Comparison of ENCODE assay signal across 24 cellular contexts in the genomic region with DNA sequence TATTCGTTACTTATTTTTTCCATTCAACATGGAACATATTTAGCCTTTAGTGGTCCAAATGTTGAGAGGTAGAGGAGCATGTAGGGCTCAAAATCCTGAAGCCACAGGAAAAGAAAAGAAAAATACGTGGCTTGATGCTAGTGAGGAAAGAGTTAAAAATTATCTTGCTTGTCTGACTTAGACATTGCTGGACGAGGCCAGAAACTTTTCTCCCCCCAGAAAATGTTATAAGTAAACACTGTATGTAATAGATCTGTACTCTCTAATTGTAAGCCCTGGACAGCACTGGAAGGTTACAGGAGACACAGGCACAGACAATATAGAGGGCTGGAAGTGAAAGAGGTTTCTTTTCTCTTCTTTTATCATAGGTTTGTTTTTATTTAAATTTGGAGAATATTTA.
"Had no signal": no experiment of that assay in that cellular context is flagged by ENCODE, and none has a peak within 500 bp of the region (broad histone marks: within the 10 kb centered on the region; RNA-seq: fewer than 3 reads in every experiment).

No MANE protein-coding gene starts in this region.

- H3K9me3 ChIP-seq: gastroesophageal sphincter, left ventricle myocardium inferior, lower lobe of right lung, neutrophil, right atrium auricular region, tibial artery, upper lobe of right lung, vagina had no signal

- H3K4me3 ChIP-seq: coronary artery, gastroesophageal sphincter, left ventricle myocardium inferior, lower lobe of right lung, right atrium auricular region, tibial artery, upper lobe of right lung, vagina had no signal

- ATAC-seq: gastroesophageal sphincter; left cardiac atrium; lower lobe of right lung; stimulated activated effector memory CD8-positive, alpha-beta T cell treated with anti-CD3 and anti-CD28 coated beads, Interleukin-12 subunit alpha, Interleukin-12 subunit beta, amount 100 ng/mL, for 72 hours; stimulated activated naive CD8-positive, alpha-beta T cell treated with anti-CD3 and anti-CD28 coated beads, Interleukin-15, Interleukin-2, amounts not matched to agents 100 U/mL and 50 U/mL, for 24 hours; upper lobe of right lung had no signal

- DNase-seq: effector CD4-positive, alpha-beta T cell; endodermal cell; erythroblast; foreskin fibroblast; glutamatergic neuron; immature natural killer cell; kidney; left cardiac atrium; left ventricle myocardium inferior; lower lobe of right lung; naive B cell; small intestine; stimulated activated CD4-positive, alpha-beta T cell treated with anti-CD3 and anti-CD28 coated beads, Interleukin-2, amount 100 ng/mL, for 48 hours; stimulated activated CD8-positive, alpha-beta memory T cell treated with anti-CD3 and anti-CD28 coated beads, Interleukin-4, amount 100 ng/mL, for 48 hours; stimulated activated naive CD8-positive, alpha-beta T cell treated with anti-CD3 and anti-CD28 coated beads, Interleukin-15, Interleukin-2, amounts not matched to agents 100 U/mL and 50 U/mL, for 24 hours; tibial artery; upper lobe of right lung had no signal

- H3K4me1 ChIP-seq: gastroesophageal sphincter, left ventricle myocardium inferior, lower lobe of right lung, right atrium auricular region, tibial artery, upper lobe of right lung, vagina had no signal

- H3K27me3 ChIP-seq: gastroesophageal sphincter, neutrophil, right atrium auricular region, tibial artery, upper lobe of right lung, vagina had no signal

- H3K36me3 ChIP-seq: gastroesophageal sphincter, left ventricle myocardium inferior, lower lobe of right lung, neutrophil, right atrium auricular region, tibial artery, upper lobe of right lung, vagina had no signal

- H3K27ac ChIP-seq: coronary artery, gastroesophageal sphincter, left ventricle myocardium inferior, lower lobe of right lung, neutrophil, right atrium auricular region, tibial artery, upper lobe of right lung, vagina had no signal

- FAIRE-seq: endothelial cell of umbilical vein, kidney, small intestine had no signal
